Comparison of ENCODE assay signal across 20 cellular contexts in the genomic region with DNA sequence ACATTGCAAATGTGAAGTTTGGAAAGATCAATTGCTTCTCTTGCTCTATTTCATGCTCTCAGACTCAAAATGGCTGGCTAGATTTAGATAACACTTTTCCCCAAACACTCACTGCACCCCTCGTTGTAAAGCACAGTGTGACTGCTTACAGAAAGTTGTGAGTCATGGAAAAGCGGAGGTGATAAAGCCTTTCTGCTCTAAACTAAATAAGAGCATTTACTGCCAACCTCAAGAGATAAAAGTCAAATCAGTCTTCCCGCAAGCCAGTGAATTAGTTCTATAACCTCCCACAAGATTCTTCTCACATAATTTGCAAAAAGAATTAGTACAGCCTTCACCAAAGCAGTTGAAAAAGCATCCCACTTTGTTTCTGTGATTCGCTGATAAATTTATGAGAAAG.
A peak's percentile ranks its signal among the peaks of the same experiment; 100 is the strongest.
DNase-seq lines count a peak whose midpoint lies in the region; ATAC-seq and TF ChIP-seq lines count a peak whose summit lies in the region.
"Had no signal": no experiment of that assay in that cellular context is flagged by ENCODE, and none has a peak within 500 bp of the region (broad histone marks: within the 10 kb centered on the region; RNA-seq: fewer than 3 reads in every experiment).

No MANE protein-coding gene starts in this region.

- peaks cover 2% of the 10 kb centered on the region for H3K4me1 Mint-ChIP-seq in activated naive CD8-positive, alpha-beta T cell treated with anti-CD3 and anti-CD28 coated beads, Interleukin-2, amount 50 U/mL, for 24 hours
- H3K4me1 Mint-ChIP-seq in activated naive CD8-positive, alpha-beta T cell treated with anti-CD3 and anti-CD28 coated beads for 36 hours, result peaks cover 5% of the 10 kb centered on the region
- no peaks in the 10 kb centered on the region for H3K4me1 Mint-ChIP-seq in activated T-helper 17 cell treated with anti-CD3 and anti-CD28 coated beads, Interleukin-2, amount 50 U/mL, for 72 hours

- H3K27me3 ChIP-seq in hepatocyte, result no peaks in the 10 kb centered on the region
- no peaks in the 10 kb centered on the region for H3K27me3 ChIP-seq in smooth muscle cell (ENCODE audit: low read depth)
- no peaks in the 10 kb centered on the region for H3K27me3 ChIP-seq in tibial artery
- H3K27me3 ChIP-seq: BLaER1 treated with 17β-estradiol and CSF1 and Interleukin-3, amounts not matched to agents 10 nM and 100 nM; MG63; Peyer's patch had no signal

- no peak overlapping the region for H3K4me3 Mint-ChIP-seq in activated naive CD8-positive, alpha-beta T cell treated with anti-CD3 and anti-CD28 coated beads, Interleukin-2, amount 50 U/mL, for 24 hours
- no peak overlapping the region for H3K4me3 Mint-ChIP-seq in activated naive CD8-positive, alpha-beta T cell treated with anti-CD3 and anti-CD28 coated beads for 36 hours
- no peak overlapping the region for H3K4me3 Mint-ChIP-seq in activated T-helper 17 cell treated with anti-CD3 and anti-CD28 coated beads, Interleukin-2, amount 50 U/mL, for 72 hours
- H3K4me3 Mint-ChIP-seq: HFFc6 had no signal

- H3K27ac Mint-ChIP-seq in activated naive CD8-positive, alpha-beta T cell treated with anti-CD3 and anti-CD28 coated beads, Interleukin-2, amount 50 U/mL, for 24 hours, result no peak overlapping the region
- H3K27ac Mint-ChIP-seq in activated naive CD8-positive, alpha-beta T cell treated with anti-CD3 and anti-CD28 coated beads for 36 hours, result no peak overlapping the region
- no peak overlapping the region for H3K27ac Mint-ChIP-seq in activated T-helper 17 cell treated with anti-CD3 and anti-CD28 coated beads, Interleukin-2, amount 50 U/mL, for 72 hours
- H3K27ac Mint-ChIP-seq: HFFc6 had no signal

- 45% methylated on average over 4 of the region's 4 CpGs for WGBS in hepatocyte (ENCODE audit: low lambda C conversion rate, missing lambda C conversion rate)
- WGBS in smooth muscle cell (ENCODE audit: low lambda C conversion rate), result 21% methylated on average over 4 of the region's 4 CpGs

- H3K36me3 Mint-ChIP-seq in activated naive CD8-positive, alpha-beta T cell treated with anti-CD3 and anti-CD28 coated beads, Interleukin-2, amount 50 U/mL, for 24 hours (ENCODE audit: low read depth), result no peaks in the 10 kb centered on the region
- H3K36me3 Mint-ChIP-seq in activated naive CD8-positive, alpha-beta T cell treated with anti-CD3 and anti-CD28 coated beads for 36 hours, result no peaks in the 10 kb centered on the region
- H3K36me3 Mint-ChIP-seq in activated T-helper 17 cell treated with anti-CD3 and anti-CD28 coated beads, Interleukin-2, amount 50 U/mL, for 72 hours (ENCODE audit: low read depth), result no peaks in the 10 kb centered on the region

- H3K36me3 ChIP-seq in hepatocyte (replicated peaks; ENCODE audit: insufficient read depth, low read depth), result no peaks in the 10 kb centered on the region
- no peaks in the 10 kb centered on the region for H3K36me3 ChIP-seq in smooth muscle cell (ENCODE audit: low read depth)
- no peaks in the 10 kb centered on the region for H3K36me3 ChIP-seq in tibial artery
- H3K36me3 ChIP-seq: BLaER1 treated with 17β-estradiol and CSF1 and Interleukin-3, amounts not matched to agents 10 nM and 100 nM; MG63; Peyer's patch had no signal

- peak; percentile 33 for ATAC-seq in activated naive CD8-positive, alpha-beta T cell treated with anti-CD3 and anti-CD28 coated beads, Interleukin-2, amount 50 U/mL, for 24 hours
- peak; percentile 46 for ATAC-seq in activated T-helper 17 cell treated with anti-CD3 and anti-CD28 coated beads, Interleukin-2, amount 50 U/mL, for 72 hours (replicated peaks)
- ATAC-seq: HepG2 had no signal

- DNase-seq in activated naive CD8-positive, alpha-beta T cell treated with anti-CD3 and anti-CD28 coated beads, Interleukin-2, amount 50 U/mL, for 24 hours, result no peak
- no peak for DNase-seq in activated naive CD8-positive, alpha-beta T cell treated with anti-CD3 and anti-CD28 coated beads for 36 hours
- DNase-seq in hepatocyte (ENCODE audit: low spot score) (peak; percentile 44), smooth muscle cell (lab: John Stamatoyannopoulos, UW; ENCODE audit: unreplicated experiment) (no peak), tibial artery (no peak), NCI-H69 (lab: John Stamatoyannopoulos, UW) (no peak)
- no peak for DNase-seq in activated CD8-positive, alpha-beta memory T cell treated with anti-CD3 and anti-CD28 coated beads, Interleukin-2, amount 50 U/mL, for 48 hours
- DNase-seq: DMS153, HFFc6, MG63, NCI-H1092, NCI-H2081 treated with DMSO at 0.1 percent for 48 hours, NCI-H510A treated with DMSO at 0.1 percent for 48 hours, Peyer's patch, Right ventricle myocardium superior had no signal

- H3K9me3 ChIP-seq in hepatocyte (ENCODE audit: low read depth) (no peaks in the 10 kb centered on the region), smooth muscle cell (replicated peaks; ENCODE audit: low read depth) (no peaks in the 10 kb centered on the region), tibial artery (no peaks in the 10 kb centered on the region)
- H3K9me3 ChIP-seq: BLaER1 treated with 17β-estradiol and CSF1 and Interleukin-3, amounts not matched to agents 10 nM and 100 nM; MG63; Peyer's patch had no signal

- peaks cover 15% of the 10 kb centered on the region for H3F3A ChIP-seq in smooth muscle cell (ENCODE audit: low read depth)

- no peak overlapping the region for H3K4me2 ChIP-seq in hepatocyte
- H3K4me2 ChIP-seq in smooth muscle cell, result peak overlapping the region; percentile 57
- H3K4me2 ChIP-seq: BLaER1 treated with 17β-estradiol and CSF1 and Interleukin-3, amounts not matched to agents 10 nM and 100 nM; KMS-11 had no signal

- intact Hi-C loops in tibial artery (cut with DNase I; ENCODE audit: low total_unique reads), result no loop called here

- H3K79me2 ChIP-seq in hepatocyte, result no peaks in the 10 kb centered on the region
- H3K79me2 ChIP-seq in smooth muscle cell (ENCODE audit: low read depth), result no peaks in the 10 kb centered on the region

- peak overlapping the region; percentile 56 for H3K27ac ChIP-seq in hepatocyte
- H3K27ac ChIP-seq in smooth muscle cell (ENCODE audit: low read depth), result peak overlapping the region; percentile 40
- no peak overlapping the region for H3K27ac ChIP-seq in tibial artery
- H3K27ac ChIP-seq: 22Rv1; BLaER1 treated with 17β-estradiol and CSF1 and Interleukin-3, amounts not matched to agents 10 nM and 100 nM; KMS-11; Peyer's patch had no signal

- H2AFZ ChIP-seq in hepatocyte (no peak overlapping the region), smooth muscle cell (ENCODE audit: low read depth) (no peak overlapping the region)

- TF ChIP-seq CTCF in hepatocyte (IDR thresholded peaks at IDR 0.05; ENCODE audit: poor library complexity) (no peak), smooth muscle cell (IDR thresholded peaks at IDR 0.05; ENCODE audit: borderline replicate concordance, insufficient read depth, poor library complexity, severe bottlenecking) (no peak), tibial artery (IDR thresholded peaks at IDR 0.05) (no peak)

- no peaks in the 10 kb centered on the region for H3K9me2 ChIP-seq in hepatocyte (replicated peaks; ENCODE audit: insufficient read depth)

- no peaks in the 10 kb centered on the region for H4K20me1 ChIP-seq in hepatocyte (ENCODE audit: insufficient read depth, poor library complexity, severe bottlenecking)
- H4K20me1 ChIP-seq in smooth muscle cell (ENCODE audit: low read depth), result no peaks in the 10 kb centered on the region
- H4K20me1 ChIP-seq: BLaER1 treated with 17β-estradiol and CSF1 and Interleukin-3, amounts not matched to agents 10 nM and 100 nM had no signal

- H3K4me3 ChIP-seq in hepatocyte (no peak overlapping the region), smooth muscle cell (no peak overlapping the region), tibial artery (no peak overlapping the region)
- H3K4me3 ChIP-seq: BLaER1 treated with 17β-estradiol and CSF1 and Interleukin-3, amounts not matched to agents 10 nM and 100 nM; MG63; Peyer's patch had no signal

- H3K9me3 Mint-ChIP-seq in activated naive CD8-positive, alpha-beta T cell treated with anti-CD3 and anti-CD28 coated beads, Interleukin-2, amount 50 U/mL, for 24 hours, result peaks cover 4% of the 10 kb centered on the region
- H3K9me3 Mint-ChIP-seq in activated naive CD8-positive, alpha-beta T cell treated with anti-CD3 and anti-CD28 coated beads for 36 hours, result no peaks in the 10 kb centered on the region
- H3K9me3 Mint-ChIP-seq in activated T-helper 17 cell treated with anti-CD3 and anti-CD28 coated beads, Interleukin-2, amount 50 U/mL, for 72 hours, result no peaks in the 10 kb centered on the region
- H3K9me3 Mint-ChIP-seq: HFFc6 had no signal

- no peak overlapping the region for H3K9ac ChIP-seq in smooth muscle cell (ENCODE audit: low read depth)
- H3K9ac ChIP-seq: BLaER1 treated with 17β-estradiol and CSF1 and Interleukin-3, amounts not matched to agents 10 nM and 100 nM; KMS-11 had no signal

- H3K4me1 ChIP-seq in hepatocyte (ENCODE audit: insufficient read depth), result peaks cover 14% of the 10 kb centered on the region
- peaks cover 19% of the 10 kb centered on the region for H3K4me1 ChIP-seq in smooth muscle cell (ENCODE audit: low read depth)
- H3K4me1 ChIP-seq in tibial artery, result no peaks in the 10 kb centered on the region
- H3K4me1 ChIP-seq: BLaER1 treated with 17β-estradiol and CSF1 and Interleukin-3, amounts not matched to agents 10 nM and 100 nM; Peyer's patch had no signal

- H3K27me3 Mint-ChIP-seq in activated naive CD8-positive, alpha-beta T cell treated with anti-CD3 and anti-CD28 coated beads, Interleukin-2, amount 50 U/mL, for 24 hours, result peaks cover 11% of the 10 kb centered on the region
- peaks cover 35% of the 10 kb centered on the region for H3K27me3 Mint-ChIP-seq in activated naive CD8-positive, alpha-beta T cell treated with anti-CD3 and anti-CD28 coated beads for 36 hours
- peaks cover 23% of the 10 kb centered on the region for H3K27me3 Mint-ChIP-seq in activated T-helper 17 cell treated with anti-CD3 and anti-CD28 coated beads, Interleukin-2, amount 50 U/mL, for 72 hours

Comparison
In these comparisons a context has a peak if more than half of its experiments do, and no peak if none do; other contexts are left out.
1. H3K27ac ChIP-seq: peak in hepatocyte (single experiment) and smooth muscle cell (single experiment); none in tibial artery (0 of 2).